ENCODE assay signal across 8 cellular contexts in the genomic region with DNA sequence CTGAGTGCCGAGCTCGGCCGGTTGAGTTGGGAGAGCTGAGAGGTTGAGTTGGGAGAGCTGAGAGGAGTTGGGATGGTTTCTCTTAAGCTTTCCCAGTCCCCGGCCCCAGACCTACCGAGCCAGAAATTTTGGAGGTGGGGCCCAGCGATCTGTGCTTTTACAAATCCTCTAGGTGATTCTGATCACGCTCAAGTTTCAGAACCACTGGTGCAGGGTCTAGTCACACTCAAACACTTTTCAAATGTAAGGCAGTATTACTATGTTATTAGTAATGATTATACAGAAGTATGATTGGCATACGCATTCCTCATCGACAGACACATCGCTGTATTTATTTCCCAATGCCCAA. TPM values are rescaled to one million over a fixed set of nuclear protein-coding genes. Genes with fewer than 3 reads are reported as not detected.
A peak's percentile ranks its signal among the peaks of the same experiment; 100 is the strongest.
DNase-seq lines count a peak whose midpoint lies in the region; ATAC-seq and TF ChIP-seq lines count a peak whose summit lies in the region.

No MANE protein-coding gene starts in this region.

- DNase-seq in GM12864 (ENCODE audit: low read depth) (no peak), SK-N-SH (no peak), fibroblast of lung (ENCODE audit: low read depth in 2 of 2) (no peak), psoas muscle (no peak), ureter (ENCODE audit: low spot score) (no peak), NCI-H2196 treated with DMSO at 0.1 percent for 48 hours (lab: John Stamatoyannopoulos, UW; ENCODE audit: unreplicated experiment) (no peak)

- H3K9ac ChIP-seq in SK-N-SH (no peak overlapping the region), fibroblast of lung (ENCODE audit: insufficient read depth, low read length) (peak overlapping the region; percentile 90)

- H3K27me3 ChIP-seq in SK-N-SH (ENCODE audit: insufficient read depth) (no peaks in the 10 kb centered on the region), fibroblast of lung (ENCODE audit: control insufficient read depth, insufficient read depth, low read length) (no peaks in the 10 kb centered on the region), psoas muscle (ENCODE audit: insufficient read depth in 3 of 3, low read length in 2 of 3) (no peaks in the 10 kb centered on the region)

- TF ChIP-seq EP300 in SK-N-SH (IDR thresholded peaks at IDR 0.05; ENCODE audit: borderline replicate concordance in 1 of 2, low read depth in 1 of 2, low read length in 1 of 2): no peak

- H3K27ac ChIP-seq in SK-N-SH (ENCODE audit: low read depth in 2 of 2, low read length in 1 of 2) (peak overlapping the region in 1 of 2 experiments; percentile 77; a peak in 2 of 4 replicates), fibroblast of lung (ENCODE audit: insufficient read depth, low read length) (peak overlapping the region; percentile 93), psoas muscle (peak overlapping the region; percentile 98)

- H2AFZ ChIP-seq in SK-N-SH (ENCODE audit: low read depth): peak overlapping the region; percentile 67
- peak overlapping the region; percentile 63 for H2AFZ ChIP-seq in fibroblast of lung (ENCODE audit: low read length)

- H3K4me3 ChIP-seq in GM12864 (ENCODE audit: low read depth, low read length) (peak overlapping the region; percentile 82), SK-N-SH (ENCODE audit: low read depth in 2 of 2, low read length in 1 of 2) (peak overlapping the region; percentile 96 to 98), fibroblast of lung (replicated peaks in 1 of 4; ENCODE audit: control extremely low read depth in 1 of 4, insufficient read depth in 1 of 4, low read depth in 3 of 4, low read length in 4 of 4) (peak overlapping the region; percentile 93 to 99 (median 96)), psoas muscle (peak overlapping the region; percentile 99)

- CTCF ChIA-PET in SK-N-SH (lab: Yijun Ruan, JAX): interaction anchor here (0.7 to 1.4 kb wide), 6 partner anchors 9 to 135 kb away, joined by 3 to 5 read pairs (median 4); no protein-coding TSS in a partner anchor

- TF ChIP-seq RAD21 in SK-N-SH (IDR thresholded peaks at IDR 0.05; ENCODE audit: low read length): no peak

- no peaks in the 10 kb centered on the region for H3K9me2 ChIP-seq in SK-N-SH

- POLR2A ChIA-PET in SK-N-SH (lab: Yijun Ruan, JAX): interaction anchor here (0.6 to 1.1 kb wide), 3 partner anchors 18 to 151 kb away, joined by 3 to 5 read pairs (median 4); no protein-coding TSS in a partner anchor

- peaks cover 38% of the 10 kb centered on the region for H4K20me1 ChIP-seq in SK-N-SH (ENCODE audit: insufficient read depth)
- no peaks in the 10 kb centered on the region for H4K20me1 ChIP-seq in fibroblast of lung (ENCODE audit: control insufficient read depth, extremely low read depth, insufficient read depth, low read length)

- H3K36me3 ChIP-seq in SK-N-SH (replicated peaks in 1 of 2; ENCODE audit: control insufficient read depth in 1 of 2, insufficient read depth in 2 of 2, low read length in 1 of 2) (peaks cover 0 to 3% of the 10 kb centered on the region in 2 experiments), fibroblast of lung (ENCODE audit: control insufficient read depth, insufficient read depth, low read length) (no peaks in the 10 kb centered on the region), psoas muscle (ENCODE audit: insufficient read depth in 1 of 2, low read depth in 1 of 2) (no peaks in the 10 kb centered on the region)

- intact Hi-C loops in psoas muscle (cut with DNase I): loop anchor here in 1 of 2 donors (5.0 kb wide), 2 partner anchors 37 to 58 kb away; no protein-coding TSS in a partner anchor

- peaks cover 48% of the 10 kb centered on the region for H3K79me2 ChIP-seq in SK-N-SH (ENCODE audit: insufficient read depth)
- peaks cover 42% of the 10 kb centered on the region for H3K79me2 ChIP-seq in fibroblast of lung (ENCODE audit: control insufficient read depth, insufficient read depth, low read length)

- H3K9me3 ChIP-seq in SK-N-SH (no peaks in the 10 kb centered on the region), fibroblast of lung (ENCODE audit: control insufficient read depth, insufficient read depth, low read depth, low read length) (no peaks in the 10 kb centered on the region), psoas muscle (no peaks in the 10 kb centered on the region)

- WGBS in SK-N-SH (ENCODE audit: low lambda C conversion rate): 33% methylated on average over 10 of the region's 10 CpGs
- WGBS in psoas muscle, 3 donors: 32 to 38% (median 34%) methylated on average over 10 of the region's 10 CpGs

- no peak for TF ChIP-seq CTCF in GM12864 (IDR thresholded peaks at IDR 0.05; ENCODE audit: low read depth, low read length, missing control alignments)
- no peak for TF ChIP-seq CTCF in SK-N-SH (IDR thresholded peaks at IDR 0.05)
- TF ChIP-seq CTCF in fibroblast of lung (conservative IDR thresholded peaks at IDR 0.05 in 1 of 2, IDR thresholded peaks at IDR 0.05 in 1 of 2; ENCODE audit: low read depth in 1 of 2, low read length in 2 of 2): no peak
- TF ChIP-seq CTCF in psoas muscle (IDR thresholded peaks at IDR 0.05): no peak

- H3K4me2 ChIP-seq in SK-N-SH: peak overlapping the region; percentile 80
- H3K4me2 ChIP-seq in fibroblast of lung (ENCODE audit: extremely low read depth, insufficient read depth, low read length): peak overlapping the region; percentile 15

- ATAC-seq in psoas muscle (no peak), GM18502 (IDR thresholded peaks at IDR 0.05; ENCODE audit: poor library complexity, unreplicated experiment) (no peak), GM18868 (IDR thresholded peaks at IDR 0.05; ENCODE audit: unreplicated experiment) (no peak)

- H3K4me1 ChIP-seq in SK-N-SH (ENCODE audit: control insufficient read depth in 1 of 2, insufficient read depth in 2 of 2, low read depth in 1 of 2, low read length in 1 of 2) (peaks cover 0 to 8% of the 10 kb centered on the region in 2 experiments; a peak in 2 of 4 replicates), fibroblast of lung (ENCODE audit: control insufficient read depth, extremely low read depth, insufficient read depth, low read length) (no peaks in the 10 kb centered on the region), psoas muscle (peaks cover 32% of the 10 kb centered on the region)

- H3F3A ChIP-seq in SK-N-SH (replicated peaks; ENCODE audit: insufficient read depth): no peaks in the 10 kb centered on the region

TF ChIP-seq in SK-N-SH, 30 proteins besides CTCF, POLR2A, EP300 and RAD21:
- TF ChIP-seq TEAD4 (IDR thresholded peaks at IDR 0.05; ENCODE audit: borderline replicate concordance, insufficient read depth) (no peak), NFIC (IDR thresholded peaks at IDR 0.05; ENCODE audit: borderline replicate concordance) (no peak), FOSL2 (IDR thresholded peaks at IDR 0.05; ENCODE audit: borderline replicate concordance, low read depth) (no peak), FOXM1 (IDR thresholded peaks at IDR 0.05; ENCODE audit: low read depth) (no peak), IRF3 (IDR thresholded peaks at IDR 0.05; ENCODE audit: low read depth, low read length) (no peak), ZBTB33 (IDR thresholded peaks at IDR 0.05; ENCODE audit: borderline replicate concordance, low read depth) (no peak), PBX3 (IDR thresholded peaks at IDR 0.05) (no peak), RCOR1 (IDR thresholded peaks at IDR 0.05; ENCODE audit: low read length) (no peak), FOXJ3 (CRISPR knock-in tag; IDR thresholded peaks at IDR 0.05) (no peak)
- TF ChIP-seq, protein P1, sequence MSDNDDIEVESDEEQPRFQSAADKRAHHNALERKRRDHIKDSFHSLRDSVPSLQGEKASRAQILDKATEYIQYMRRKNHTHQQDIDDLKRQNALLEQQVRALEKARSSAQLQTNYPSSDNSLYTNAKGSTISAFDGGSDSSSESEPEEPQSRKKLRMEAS (IDR thresholded peaks at IDR 0.05; ENCODE audit: low read depth): no peak

RNA-seq across cellular contexts. Expression of gene CLINT1, which starts 0.3 kb away (rescaled TPM):
- 65.4 and 105 TPM in 2 replicates for polyA plus RNA-seq in SK-N-SH (2012; rRNA removed)
- 46.0 and 56.1 TPM in 2 replicates for polyA plus RNA-seq in SK-N-SH (2012; cell fraction: cytosol; rRNA removed)
- 136 and 198 TPM in 2 replicates for polyA plus RNA-seq in SK-N-SH (2012; cell fraction: nucleus; rRNA removed)
- total RNA-seq in fibroblast of lung: 65.2 and 82.4 TPM in 2 replicates
- polyA plus RNA-seq in fibroblast of lung: 95.7 and 99.0 TPM in 2 replicates
- 50.8 and 51.3 TPM in 2 replicates for polyA plus RNA-seq in fibroblast of lung (2012)
- polyA minus RNA-seq in fibroblast of lung (ENCODE audit: low replicate concordance): 235 and 332 TPM in 2 replicates
- total RNA-seq in psoas muscle: 10 to 100 TPM; 50.8 to 83.3 (median 68.4) TPM
- polyA plus RNA-seq in psoas muscle: 10 to 100 TPM; 37.9 to 89.7 (median 56.6) TPM
- total RNA-seq in ureter: 131 TPM
